27 cellular contexts compared by ENCODE assay signal in genomic region chr15:27769652-27770051, GRCh38.
"Had no signal": no experiment of that assay in that cellular context is flagged by ENCODE, and none has a peak within 500 bp of the region (broad histone marks: within the 10 kb centered on the region; RNA-seq: fewer than 3 reads in every experiment).

No MANE protein-coding gene starts in this region.

- H3K27me3 ChIP-seq: body of pancreas, foreskin keratinocyte, gastrocnemius medialis had no signal

- DNase-seq: activated B cell treated with CpG ODN at 0.5 μM for 24 hours; activated CD4-positive, alpha-beta memory T cell treated with anti-CD3 and anti-CD28 coated beads, Interleukin-2, amount 10 ng/mL, durations not matched to agents 7 days and 5 days; activated CD4-positive, alpha-beta T cell treated with anti-CD3 and anti-CD28 coated beads, Interleukin-2, amount 10 ng/mL, durations not matched to agents 7 days and 5 days; activated CD4-positive, alpha-beta T cell treated with anti-CD3 and anti-CD28 coated beads, Interleukin-2, amount 50 U/mL, for 4 hours; activated CD8-positive, alpha-beta memory T cell treated with anti-CD3 and anti-CD28 coated beads, Interleukin-2, amount 50 U/mL, for 48 hours; activated effector memory CD4-positive, alpha-beta T cell treated with Interleukin-2 at 50 U/mL for 16 hours; activated gamma-delta T cell treated with Interleukin-2 at 50 U/mL for 16 hours; activated naive CD4-positive, alpha-beta T cell treated with anti-CD3 and anti-CD28 coated beads, Interleukin-2, amount 50 U/mL, for 16 hours; activated naive CD4-positive, alpha-beta T cell treated with Interleukin-2 at 50 U/mL for 16 hours; activated T-cell treated with anti-CD3 and anti-CD28 coated beads for 4 hours; activated T-cell treated with anti-CD3 and anti-CD28 coated beads, Interleukin-2, amount 50 U/mL, for 4 hours; amniotic stem cell; body of pancreas; cortex of kidney; dermis blood vessel endothelial cell; effector CD8-positive, alpha-beta T cell; foreskin keratinocyte; gastrocnemius medialis; T-helper 1 cell; T-helper 17 cell; T1000; WERI-Rb-1 had no signal

- H3K36me3 Mint-ChIP-seq: activated naive CD8-positive, alpha-beta T cell had no signal

- H3K9me3 ChIP-seq: body of pancreas, gastrocnemius medialis had no signal

- ATAC-seq: activated CD4-positive, CD25-positive, alpha-beta regulatory T cell treated with anti-CD3 and anti-CD28 coated beads, Interleukin-2, amount 50 U/mL, for 24 hours; activated T-cell treated with anti-CD3 and anti-CD28 coated beads, Interleukin-2, amount 50 U/mL, for 4 hours; activated T-helper 17 cell treated with anti-CD3 and anti-CD28 coated beads, Interleukin-2, amount 50 U/mL, for 72 hours; body of pancreas; esophagus mucosa; foreskin keratinocyte; gastrocnemius medialis; T-helper 17 cell had no signal

- H3K4me3 Mint-ChIP-seq: activated B cell treated with CpG ODN at 0.5 μM for 24 hours; activated CD4-positive, alpha-beta memory T cell treated with anti-CD3 and anti-CD28 coated beads, Interleukin-2, amount 10 ng/mL, durations not matched to agents 7 days and 5 days; activated CD4-positive, alpha-beta T cell treated with anti-CD3 and anti-CD28 coated beads, Interleukin-2, amount 10 ng/mL, durations not matched to agents 7 days and 5 days; activated naive CD8-positive, alpha-beta T cell; activated T-cell treated with anti-CD3 and anti-CD28 coated beads, Interleukin-2, amount 50 U/mL, for 4 hours; activated T-helper 17 cell treated with anti-CD3 and anti-CD28 coated beads, Interleukin-2, amount 50 U/mL, for 72 hours; T-helper 17 cell; T-helper 2 cell treated with Interferon-gamma antibody and Interleukin-4, amounts not matched to agents 5 μg/mL and 100 μg/mL, for 36 hours had no signal

- H3K36me3 ChIP-seq: gastrocnemius medialis, WERI-Rb-1 had no signal

- H3K27ac Mint-ChIP-seq: activated B cell treated with CpG ODN at 0.5 μM for 24 hours; activated CD4-positive, alpha-beta memory T cell treated with anti-CD3 and anti-CD28 coated beads, Interleukin-2, amount 10 ng/mL, durations not matched to agents 7 days and 5 days; activated CD4-positive, alpha-beta T cell treated with anti-CD3 and anti-CD28 coated beads, Interleukin-2, amount 10 ng/mL, durations not matched to agents 7 days and 5 days; activated naive CD8-positive, alpha-beta T cell; activated T-helper 17 cell treated with anti-CD3 and anti-CD28 coated beads, Interleukin-2, amount 50 U/mL, for 72 hours; T-helper 17 cell; T-helper 2 cell treated with Interferon-gamma antibody and Interleukin-4, amounts not matched to agents 5 μg/mL and 100 μg/mL, for 36 hours had no signal

- H3K4me3 ChIP-seq: body of pancreas, gastrocnemius medialis had no signal

- H3K27me3 Mint-ChIP-seq: activated B cell treated with CpG ODN at 0.5 μM for 24 hours; activated CD4-positive, alpha-beta memory T cell treated with anti-CD3 and anti-CD28 coated beads, Interleukin-2, amount 10 ng/mL, durations not matched to agents 7 days and 5 days; activated CD4-positive, alpha-beta T cell treated with anti-CD3 and anti-CD28 coated beads, Interleukin-2, amount 10 ng/mL, durations not matched to agents 7 days and 5 days; activated naive CD8-positive, alpha-beta T cell; activated T-helper 17 cell treated with anti-CD3 and anti-CD28 coated beads, Interleukin-2, amount 50 U/mL, for 72 hours; T-helper 17 cell had no signal

- H3K4me1 ChIP-seq: body of pancreas, foreskin keratinocyte, gastrocnemius medialis had no signal

- H3K27ac ChIP-seq: body of pancreas, foreskin keratinocyte, gastrocnemius medialis, WERI-Rb-1 had no signal

- H3K4me1 Mint-ChIP-seq: activated B cell treated with CpG ODN at 0.5 μM for 24 hours; activated CD4-positive, alpha-beta memory T cell treated with anti-CD3 and anti-CD28 coated beads, Interleukin-2, amount 10 ng/mL, durations not matched to agents 7 days and 5 days; activated CD4-positive, alpha-beta T cell treated with anti-CD3 and anti-CD28 coated beads, Interleukin-2, amount 10 ng/mL, durations not matched to agents 7 days and 5 days; activated T-helper 17 cell treated with anti-CD3 and anti-CD28 coated beads, Interleukin-2, amount 50 U/mL, for 72 hours; T-helper 17 cell had no signal
